8 cellular contexts compared by ENCODE assay signal in genomic region chrX:153507484-153508178, GRCh38. TPM values are rescaled to one million over a fixed set of nuclear protein-coding genes. Genes with fewer than 3 reads are reported as not detected.
DNase-seq lines count a peak whose midpoint lies in the region; ATAC-seq and TF ChIP-seq lines count a peak whose summit lies in the region.

No MANE protein-coding gene starts in this region.

- H3K4me1 ChIP-seq in BLaER1, result peaks cover 73% of the 10 kb centered on the region
- no peaks in the 10 kb centered on the region for H3K4me1 ChIP-seq in lower lobe of right lung

- DNase-seq in NCI-H524 treated with DMSO at 0.1 percent for 48 hours (lab: John Stamatoyannopoulos, UW) (peak; percentile 36), dermis microvascular lymphatic vessel endothelial cell (ENCODE audit: low read depth in 2 of 2) (peak; percentile 30 to 68), lower lobe of right lung (peak; percentile 86)
- DNase-seq in activated CD4-positive, alpha-beta T cell treated with anti-CD3 and anti-CD28 coated beads, Interleukin-2, amount 50 U/mL, for 48 hours, result peak; percentile 84 to 86
- peak; percentile 62 for DNase-seq in stimulated activated CD8-positive, alpha-beta memory T cell treated with anti-CD3 and anti-CD28 coated beads, Interleukin-12 subunit alpha, Interleukin-12 subunit beta, amount 100 ng/mL, for 4 hours (ENCODE audit: low read depth)

- no peaks in the 10 kb centered on the region; the same call in 1 of the 2 replicates for H3K9me3 ChIP-seq in BLaER1
- no peaks in the 10 kb centered on the region for H3K9me3 ChIP-seq in lower lobe of right lung

- H3K4me3 ChIP-seq in BLaER1 (peak overlapping the region; percentile 31; the same call in 1 of the 2 replicates), lower lobe of right lung (no peak overlapping the region)

- H3K27me3 ChIP-seq in BLaER1 (no peaks in the 10 kb centered on the region), lower lobe of right lung (ENCODE audit: low read depth) (no peaks in the 10 kb centered on the region)

- peak; percentile 95 for ATAC-seq in GM19035 (IDR thresholded peaks at IDR 0.05; ENCODE audit: unreplicated experiment)
- ATAC-seq in HG03196 (IDR thresholded peaks at IDR 0.05; ENCODE audit: unreplicated experiment), result peak; percentile 84
- ATAC-seq in lower lobe of right lung, result peak; percentile 91 to 95

- H3K27ac ChIP-seq in BLaER1 (peak overlapping the region; percentile 77), lower lobe of right lung (no peak overlapping the region)

- H3K36me3 ChIP-seq in BLaER1, result no peaks in the 10 kb centered on the region
- H3K36me3 ChIP-seq in lower lobe of right lung, result no peaks in the 10 kb centered on the region

- H4K20me1 ChIP-seq in BLaER1, result no peaks in the 10 kb centered on the region

- peak; percentile 80 for TF ChIP-seq CTCF in lower lobe of right lung (IDR thresholded peaks at IDR 0.05)

- peak overlapping the region; percentile 70 for H3K4me2 ChIP-seq in BLaER1

- intact Hi-C loops in lower lobe of right lung (cut with DNase I), result no loop called here

- peak overlapping the region; percentile 28; the same call in 1 of the 2 replicates for H3K9ac ChIP-seq in BLaER1

RNA-seq across cellular contexts. Expression of gene ATP2B3, which starts 9.8 kb away (rescaled TPM):
- total RNA-seq in dermis microvascular lymphatic vessel endothelial cell, result not detected in 2 replicates
- total RNA-seq in lower lobe of right lung, result not detected

RNA-seq across cellular contexts. Expression of gene BGN, which starts 12.9 kb away (rescaled TPM):
- total RNA-seq in dermis microvascular lymphatic vessel endothelial cell (12.1 and 70.9 TPM in 2 replicates), lower lobe of right lung (157 TPM)

RNA-seq across cellular contexts. Expression of gene HAUS7, which starts 37.3 kb away (rescaled TPM):
- total RNA-seq in dermis microvascular lymphatic vessel endothelial cell, result 11.6 and 13.9 TPM in 2 replicates
- total RNA-seq in lower lobe of right lung, result 22.7 TPM

Comparison
In these comparisons a context has a peak if more than half of its experiments do, and no peak if none do; other contexts are left out.
1. DNase-seq: peak in every context shown above with its lines; median percentile 86 in lower lobe of right lung; 85 in activated CD4-positive, alpha-beta T cell treated with anti-CD3 and anti-CD28 coated beads, Interleukin-2, amount 50 U/mL, for 48 hours; 62 in stimulated activated CD8-positive, alpha-beta memory T cell treated with anti-CD3 and anti-CD28 coated beads, Interleukin-12 subunit alpha, Interleukin-12 subunit beta, amount 100 ng/mL, for 4 hours; 49 in dermis microvascular lymphatic vessel endothelial cell; 36 in NCI-H524 treated with DMSO at 0.1 percent for 48 hours.